ENCODE assay signal across 21 cellular contexts in the genomic region with DNA sequence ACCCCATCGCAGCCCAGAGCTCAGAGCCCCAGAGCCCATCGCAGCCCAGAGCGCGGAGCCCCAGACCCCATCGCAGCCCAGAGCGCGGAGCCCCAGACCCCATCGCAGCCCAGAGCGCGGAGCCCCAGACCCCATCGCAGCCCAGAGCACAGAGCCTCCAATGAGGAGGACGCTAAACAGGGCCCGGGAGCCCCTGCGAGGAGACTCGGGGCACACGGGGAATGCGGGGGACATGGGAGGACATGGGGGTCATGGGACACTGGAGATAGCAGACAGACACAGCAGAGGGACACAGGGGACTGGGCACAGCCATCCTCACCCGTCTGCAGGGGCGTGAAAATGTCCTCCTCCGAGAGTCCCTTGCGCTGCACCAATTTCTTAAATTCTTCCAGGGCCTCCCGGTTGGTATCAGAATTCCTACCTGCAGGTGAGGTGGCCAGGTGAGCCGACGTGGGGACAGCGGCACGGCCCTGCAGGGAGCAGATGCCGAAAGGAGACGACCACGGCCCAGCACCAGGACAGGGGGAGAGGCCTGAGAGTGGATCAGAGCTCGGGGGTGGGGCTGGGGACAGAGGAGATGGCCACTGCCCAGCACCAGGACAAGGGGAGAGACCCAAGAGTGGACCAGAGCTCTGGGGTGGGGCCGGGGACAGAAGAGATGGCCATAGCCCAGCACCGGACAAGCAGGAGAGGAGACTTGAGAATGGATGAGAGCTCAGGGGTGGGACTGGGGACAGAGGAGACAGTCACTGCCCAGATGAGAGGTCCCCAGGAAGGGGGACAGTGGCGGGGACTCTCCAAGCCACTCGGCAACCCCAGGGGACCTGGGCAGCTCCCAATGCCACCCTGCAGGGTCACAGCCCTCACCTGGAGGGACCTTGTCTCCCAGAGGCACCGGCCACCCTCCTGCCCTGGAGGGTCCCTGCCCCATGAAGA. TPM values are rescaled to one million over a fixed set of nuclear protein-coding genes. Genes with fewer than 3 reads are reported as not detected.
A peak's percentile ranks its signal among the peaks of the same experiment; 100 is the strongest.
DNase-seq lines count a peak whose midpoint lies in the region; TF ChIP-seq lines count a peak whose summit lies in the region.
"Had no signal": no experiment of that assay in that cellular context is flagged by ENCODE, and none has a peak within 500 bp of the region (broad histone marks: within the 10 kb centered on the region; RNA-seq: fewer than 3 reads in every experiment).

No MANE protein-coding gene starts in this region.

- WGBS in H9 (ENCODE audit: extremely low coverage, insufficient read length, low lambda C conversion rate), result no CpG with 5 or more reads among the region's 35 CpGs
- 72 to 83% (median 79%) methylated on average over 23 to 35 of the region's 35 CpGs for WGBS in stomach, 5 donors

- no peak overlapping the region for H3K4me3 Mint-ChIP-seq in H9
- H3K4me3 Mint-ChIP-seq: GM23338 had no signal

- H3K23ac ChIP-seq in H9 (ENCODE audit: insufficient read length, low read depth, low read length), result no peak overlapping the region

- no peak for TF ChIP-seq POLR2A in stomach (IDR thresholded peaks at IDR 0.05)

- H3K9me3 ChIP-seq in H9 (ENCODE audit: control insufficient read depth, low read depth, low read length) (no peaks in the 10 kb centered on the region), osteoblast (ENCODE audit: low read depth, low read length) (no peaks in the 10 kb centered on the region), stomach (peaks cover 0 to 6% (median 0%) of the 10 kb centered on the region in 4 donors)
- H3K9me3 ChIP-seq: Peyer's patch had no signal

- H3K36me3 ChIP-seq in osteoblast (ENCODE audit: insufficient read depth, low read length) (no peaks in the 10 kb centered on the region), stomach (no peaks in the 10 kb centered on the region)
- H3K36me3 ChIP-seq: Peyer's patch had no signal

- H3T11ph ChIP-seq in H9 (ENCODE audit: low read length), result no peak overlapping the region

- H3K79me1 ChIP-seq in H9 (ENCODE audit: insufficient read depth, low read depth, low read length, poor library complexity, severe bottlenecking), result no peaks in the 10 kb centered on the region

- H3K18ac ChIP-seq in H9 (ENCODE audit: insufficient read length, low read depth, low read length), result no peak overlapping the region

- H3K27ac Mint-ChIP-seq in H9, result no peak overlapping the region
- H3K27ac Mint-ChIP-seq: GM23338 had no signal

- no peak overlapping the region for H3K4me2 ChIP-seq in H9 (ENCODE audit: insufficient read depth, insufficient read length, low read length)
- H3K4me2 ChIP-seq in osteoblast (ENCODE audit: insufficient read depth, low read length), result no peak overlapping the region
- H3K4me2 ChIP-seq: GM23338 had no signal

- H3K23me2 ChIP-seq in H9 (ENCODE audit: insufficient read length, low read depth, low read length, poor library complexity, severe bottlenecking), result no peaks in the 10 kb centered on the region

- peaks cover 11% of the 10 kb centered on the region; the same call in 1 of the 2 replicates for H3K27me3 ChIP-seq in H9 (ENCODE audit: insufficient read depth, low read length)
- H3K27me3 ChIP-seq in osteoblast (ENCODE audit: insufficient read depth, low read length), result peaks cover 5% of the 10 kb centered on the region
- peaks cover 0 to 75% (median 4%) of the 10 kb centered on the region in 3 donors for H3K27me3 ChIP-seq in stomach
- H3K27me3 ChIP-seq: Peyer's patch had no signal

- no peak for TF ChIP-seq CTCF in H9 (conservative IDR thresholded peaks at IDR 0.05)
- TF ChIP-seq CTCF in osteoblast (IDR thresholded peaks at IDR 0.05; ENCODE audit: extremely low read depth, low read depth, low read length), result no peak
- no peak for TF ChIP-seq CTCF in stomach (IDR thresholded peaks at IDR 0.05)

- H2BK12ac ChIP-seq in H9 (ENCODE audit: insufficient read length, low read depth, low read length), result no peak overlapping the region

- no peak overlapping the region for H4K5ac ChIP-seq in H9 (ENCODE audit: insufficient read length, low read depth, low read length)

- H2AK5ac ChIP-seq in H9 (ENCODE audit: insufficient read length, low read length), result no peak overlapping the region

- H4K91ac ChIP-seq in H9 (ENCODE audit: insufficient read length, low read depth, low read length), result no peak overlapping the region

- H3K14ac ChIP-seq in H9 (ENCODE audit: insufficient read depth, low read length), result no peak overlapping the region

- no peaks in the 10 kb centered on the region for H3K4me1 Mint-ChIP-seq in H9
- H3K4me1 Mint-ChIP-seq: GM23338 had no signal

- H3K79me2 ChIP-seq in H9 (ENCODE audit: insufficient read depth, low read length) (no peaks in the 10 kb centered on the region), osteoblast (ENCODE audit: insufficient read depth, low read length) (no peaks in the 10 kb centered on the region)

- no peak overlapping the region for H3K4ac ChIP-seq in H9 (ENCODE audit: low read depth, low read length)

- H3K56ac ChIP-seq in H9 (ENCODE audit: insufficient read length, low read depth, low read length), result no peak overlapping the region

- H3K4me3 ChIP-seq in osteoblast (ENCODE audit: insufficient read depth, low read length), result no peak overlapping the region
- H3K4me3 ChIP-seq in stomach, result no peak overlapping the region
- H3K4me3 ChIP-seq: GM23338, Peyer's patch had no signal

- H3K27ac ChIP-seq in H9 (ENCODE audit: insufficient read length, low read depth, low read length) (no peak overlapping the region), osteoblast (ENCODE audit: low read depth, low read length) (no peak overlapping the region), stomach (no peak overlapping the region)
- H3K27ac ChIP-seq: C4-2B, Peyer's patch had no signal

- no peak overlapping the region for H2BK5ac ChIP-seq in H9 (ENCODE audit: insufficient read length, low read length)

- no peak overlapping the region for H2BK15ac ChIP-seq in H9 (ENCODE audit: low read depth, low read length)

- no peak overlapping the region for H4K8ac ChIP-seq in H9 (replicated peaks; ENCODE audit: insufficient read length, low read depth, low read length)

- peak; percentile 9 for DNase-seq in AG20443 (ENCODE audit: low spot score)
- DNase-seq in H9, result peak; percentile 25
- DNase-seq in osteoblast (ENCODE audit: insufficient read length, low spot score, missing footprints), result peak; percentile 71
- DNase-seq in stomach, result peak; percentile 18
- DNase-seq in foreskin melanocyte, result no peak
- no peak for DNase-seq in SIG-M5 (lab: John Stamatoyannopoulos, UW)
- DNase-seq in cerebellum (ENCODE audit: low spot score), result no peak
- DNase-seq: ACHN; AML-193; MM.1S; NCI-H1092 treated with DMSO at 0.1 percent for 48 hours; NCI-H1694; NCI-H2081 treated with DMSO at 0.1 percent for 48 hours; NCI-H748 treated with DMSO at 0.1 percent for 48 hours; NK-92 treated with Interleukin-12 subunit alpha and Interleukin-12 subunit beta, amount 100 ng/mL, for 24 hours; Right ventricle myocardium superior had no signal

- H3K9me3 Mint-ChIP-seq in H9, result no peaks in the 10 kb centered on the region
- H3K9me3 Mint-ChIP-seq: GM23338 had no signal

- H2AFZ ChIP-seq in H9 (ENCODE audit: low read length), result no peak overlapping the region
- H2AFZ ChIP-seq in osteoblast (ENCODE audit: low read length), result no peak overlapping the region
- H2AFZ ChIP-seq: GM23338 had no signal

- H2BK20ac ChIP-seq in H9 (ENCODE audit: low read depth, low read length, poor library complexity, severe bottlenecking), result no peak overlapping the region

- no peak overlapping the region for H3K9ac ChIP-seq in H9 (ENCODE audit: extremely low read depth, insufficient read length, low read length)

- TF ChIP-seq EP300 in stomach (IDR thresholded peaks at IDR 0.05), result no peak

- H3K27me3 Mint-ChIP-seq in H9 (ENCODE audit: low read depth), result peaks cover 94% of the 10 kb centered on the region

- no peaks in the 10 kb centered on the region for H3K4me1 ChIP-seq in H9 (ENCODE audit: insufficient read depth, low read length)
- H3K4me1 ChIP-seq in osteoblast (ENCODE audit: insufficient read depth, low read length), result no peaks in the 10 kb centered on the region
- H3K4me1 ChIP-seq in stomach, result no peaks in the 10 kb centered on the region
- H3K4me1 ChIP-seq: Peyer's patch had no signal

- intact Hi-C loops in stomach (cut with DNase I; ENCODE audit: low total_unique reads), result no loop called here

- H2BK120ac ChIP-seq in H9 (ENCODE audit: low read depth, low read length, poor library complexity, severe bottlenecking), result no peak overlapping the region

- H3K36me3 Mint-ChIP-seq in H9 (ENCODE audit: insufficient read depth in 1 of 3, low read depth in 3 of 3), result no peaks in the 10 kb centered on the region

- H4K20me1 ChIP-seq in H9 (ENCODE audit: control insufficient read depth, insufficient read depth, insufficient read length) (no peaks in the 10 kb centered on the region), osteoblast (ENCODE audit: insufficient read depth, low read length) (no peaks in the 10 kb centered on the region)

RNA-seq across cellular contexts. Expression of gene OBP2B, which starts 2.8 kb away (rescaled TPM):
- total RNA-seq in H9 (2021) (not detected in 2 replicates), osteoblast (not detected in 2 replicates), stomach (not detected), cerebellum (not detected)
- not detected for polyA plus RNA-seq in stomach
- total RNA-seq: GM23338, LHCN-M2, NCI-H460, Peyer's patch, Right ventricle myocardium superior had no signal
- polyA plus RNA-seq: GM23338 had no signal

RNA-seq across cellular contexts. Expression of gene GBGT1, which starts 42.5 kb away (rescaled TPM):
- total RNA-seq in H9 (2021) (9.3 TPM in 2 replicates), osteoblast (3.3 and 3.8 TPM in 2 replicates), stomach (10 to 100 TPM in 3 of 5 donors, 1 to 10 TPM in 2; 1.2 to 37.9 (median 21.3) TPM), cerebellum (3.0 TPM)
- 10 to 100 TPM; 12.5 to 24.2 (median 23.8) TPM for polyA plus RNA-seq in stomach

Comparison
In these comparisons a context has a peak if more than half of its experiments do, and no peak if none do; other contexts are left out.
1. DNase-seq: peak in AG20443 (single experiment), H9 (single experiment), osteoblast (single experiment) and stomach (single experiment); none in foreskin melanocyte (single experiment), SIG-M5 (single experiment) and cerebellum (single experiment).